In the genomic region with DNA sequence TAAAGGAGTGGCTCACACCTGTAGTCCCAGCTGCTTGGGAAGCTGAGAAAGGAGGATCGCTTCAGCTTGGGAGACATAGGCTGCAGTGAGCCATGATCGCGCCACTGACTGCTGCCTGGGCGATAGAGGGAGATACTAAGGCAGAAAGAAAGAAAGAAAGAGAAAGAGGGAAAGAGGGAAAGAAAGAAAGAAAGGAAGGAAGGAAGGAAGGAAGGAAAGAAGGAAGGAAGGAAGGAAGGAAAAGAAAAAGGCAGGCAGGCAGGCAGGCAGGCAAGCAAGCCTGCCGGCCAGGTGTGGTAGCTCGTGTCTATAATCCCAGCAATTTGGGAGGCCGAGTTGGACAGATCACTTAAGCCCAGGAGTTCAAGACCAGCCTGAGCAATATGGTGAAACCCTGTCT, we compare ENCODE assay signal across 22 cellular contexts. TPM values are rescaled to one million over a fixed set of nuclear protein-coding genes. Genes with fewer than 3 reads are reported as not detected.
"Had no signal": no experiment of that assay in that cellular context is flagged by ENCODE, and none has a peak within 500 bp of the region (broad histone marks: within the 10 kb centered on the region; RNA-seq: fewer than 3 reads in every experiment).

No MANE protein-coding gene starts in this region.

- FAIRE-seq: RCC 7860 had no signal

- H3K4me2 ChIP-seq: SK-N-SH had no signal

- H3K27ac ChIP-seq: RWPE1 had no signal

- H3K4me3 ChIP-seq: MG63 had no signal

- H3K36me3 ChIP-seq: MG63 had no signal

- H3K9me3 ChIP-seq: SK-N-SH had no signal

- H3K27me3 ChIP-seq: MG63 had no signal

- H3K9ac ChIP-seq: SK-N-SH had no signal

- DNase-seq: Karpas-422, KG1, MG63, NCI-H1092, NCI-H1105 treated with DMSO at 0.1 percent for 48 hours, NCI-H1417 treated with DMSO at 0.1 percent for 48 hours, NCI-H146, NCI-H187, NCI-H2029, NCI-H2081 treated with DMSO at 0.1 percent for 48 hours, NCI-H2171, NCI-H226, NCI-H446, NCI-H510A, NCI-H524 treated with DMSO at 0.1 percent for 48 hours, NCI-H69, NCI-H774, SHP77, SK-N-SH had no signal

RNA-seq across cellular contexts. Expression of gene SLC28A1, which starts 15.3 kb away (rescaled TPM):
- total RNA-seq: SK-MEL-5 had no signal
- polyA plus RNA-seq: SK-N-SH had no signal
